24 cellular contexts compared by ENCODE assay signal in the genomic region with DNA sequence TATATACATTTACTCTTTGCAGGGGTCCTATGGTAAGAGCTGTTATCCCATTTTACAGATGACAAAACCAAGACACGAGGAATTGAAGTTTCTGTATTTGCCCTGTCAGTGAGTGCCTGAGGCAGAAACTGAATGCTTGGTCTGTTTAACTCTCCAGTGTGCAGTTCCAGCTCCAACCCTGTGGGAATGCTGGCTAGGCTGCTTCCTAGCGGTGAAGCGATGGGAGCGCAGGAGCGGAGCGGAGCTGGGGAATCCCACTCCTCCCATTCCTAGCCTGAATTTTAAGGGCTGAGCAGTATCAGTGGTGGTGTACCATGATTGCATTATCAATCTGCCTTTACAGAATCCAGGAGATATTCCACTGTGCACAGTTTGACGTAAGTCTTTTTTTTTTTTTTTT.
"Had no signal": no experiment of that assay in that cellular context is flagged by ENCODE, and none has a peak within 500 bp of the region (broad histone marks: within the 10 kb centered on the region; RNA-seq: fewer than 3 reads in every experiment).

No MANE protein-coding gene starts in this region.

- H3K27me3 Mint-ChIP-seq: activated naive CD4-positive, alpha-beta T cell treated with anti-CD3 and anti-CD28 coated beads, Interleukin-2, amount 50 U/mL, for 24 hours had no signal

- H3K4me3 ChIP-seq: ascending aorta, colonic mucosa, gastrocnemius medialis, mucosa of descending colon, ovary, sigmoid colon, tibial artery, uterus had no signal

- H3K9me3 ChIP-seq: ascending aorta, colonic mucosa, gastrocnemius medialis, mucosa of descending colon, ovary, sigmoid colon, tibial artery, uterus had no signal

- H3K4me3 Mint-ChIP-seq: activated naive CD4-positive, alpha-beta T cell treated with anti-CD3 and anti-CD28 coated beads, Interleukin-2, amount 50 U/mL, for 24 hours; activated T-cell treated with anti-CD3 and anti-CD28 coated beads, Interleukin-2, amount 50 U/mL, for 72 hours; central memory CD8-positive, alpha-beta T cell; immature natural killer cell; memory B cell; naive B cell; stimulated activated naive B cell treated with anti-CD40 and anti-IgM and Interleukin-4, amounts not matched to agents 10 μg/mL and 1 μg/mL and 100 μg/mL, for 72 hours; T-helper 1 cell treated with Interleukin-12 subunit alpha and Interleukin-12 subunit beta and Interleukin-4 antibody, amounts not matched to agents 30 μg/mL and 1 μg/mL, for 36 hours had no signal

- H3K36me3 Mint-ChIP-seq: activated naive CD4-positive, alpha-beta T cell treated with anti-CD3 and anti-CD28 coated beads, Interleukin-2, amount 50 U/mL, for 24 hours; immature natural killer cell; memory B cell; naive B cell; stimulated activated naive B cell treated with anti-CD40 and anti-IgM and Interleukin-4, amounts not matched to agents 10 μg/mL and 1 μg/mL and 100 μg/mL, for 72 hours had no signal

- H3K27ac ChIP-seq: ascending aorta, colonic mucosa, gastrocnemius medialis, ovary, sigmoid colon, tibial artery, uterus had no signal

- H3K27ac Mint-ChIP-seq: activated naive CD4-positive, alpha-beta T cell treated with anti-CD3 and anti-CD28 coated beads, Interleukin-2, amount 50 U/mL, for 24 hours; activated T-cell treated with anti-CD3 and anti-CD28 coated beads, Interleukin-2, amount 50 U/mL, for 72 hours; immature natural killer cell; memory B cell; naive B cell; stimulated activated naive B cell treated with anti-CD40 and anti-IgM and Interleukin-4, amounts not matched to agents 10 μg/mL and 1 μg/mL and 100 μg/mL, for 72 hours; T-helper 1 cell treated with Interleukin-12 subunit alpha and Interleukin-12 subunit beta and Interleukin-4 antibody, amounts not matched to agents 30 μg/mL and 1 μg/mL, for 36 hours had no signal

- H3K27me3 ChIP-seq: ascending aorta, colonic mucosa, gastrocnemius medialis, ovary, sigmoid colon, tibial artery, uterus had no signal

- DNase-seq: activated CD4-positive, alpha-beta T cell treated with anti-CD3 and anti-CD28 coated beads for 1 hour; activated CD8-positive, alpha-beta memory T cell treated with anti-CD3 and anti-CD28 coated beads for 24 hours; activated CD8-positive, alpha-beta memory T cell treated with anti-CD3 and anti-CD28 coated beads, Interleukin-2, amount 50 U/mL, for 48 hours; activated effector memory CD4-positive, alpha-beta T cell treated with anti-CD3 and anti-CD28 coated beads, Interleukin-2, amount 50 U/mL, for 16 hours; activated T-cell treated with anti-CD3 and anti-CD28 coated beads, Interleukin-2, amount 50 U/mL, for 72 hours; colonic mucosa; erythroblast; gastrocnemius medialis; head of caudate nucleus; immature natural killer cell; mucosa of descending colon; naive B cell; ovary; sigmoid colon; stimulated activated CD4-positive, alpha-beta T cell treated with anti-CD3 and anti-CD28 coated beads, Interleukin-4, amount 100 ng/mL, for 4 hours; stimulated activated naive B cell treated with anti-CD40 and anti-IgM and Interleukin-4, amounts not matched to agents 10 μg/mL and 1 μg/mL and 100 μg/mL, for 72 hours; substantia nigra; tibial artery; uterus had no signal

- H3K9me3 Mint-ChIP-seq: activated naive CD4-positive, alpha-beta T cell treated with anti-CD3 and anti-CD28 coated beads, Interleukin-2, amount 50 U/mL, for 24 hours; activated T-cell treated with anti-CD3 and anti-CD28 coated beads, Interleukin-2, amount 50 U/mL, for 72 hours; central memory CD8-positive, alpha-beta T cell; immature natural killer cell; memory B cell; stimulated activated naive B cell treated with anti-CD40 and anti-IgM and Interleukin-4, amounts not matched to agents 10 μg/mL and 1 μg/mL and 100 μg/mL, for 72 hours; T-helper 1 cell treated with Interleukin-12 subunit alpha and Interleukin-12 subunit beta and Interleukin-4 antibody, amounts not matched to agents 30 μg/mL and 1 μg/mL, for 36 hours had no signal

- H3K4me1 ChIP-seq: ascending aorta, colonic mucosa, gastrocnemius medialis, sigmoid colon, tibial artery, uterus had no signal

- H3K4me1 Mint-ChIP-seq: activated naive CD4-positive, alpha-beta T cell treated with anti-CD3 and anti-CD28 coated beads, Interleukin-2, amount 50 U/mL, for 24 hours; central memory CD8-positive, alpha-beta T cell; memory B cell had no signal

- H3K36me3 ChIP-seq: ascending aorta, colonic mucosa, gastrocnemius medialis, ovary, sigmoid colon, tibial artery, uterus had no signal
